Comparison of ENCODE assay signal across 8 cellular contexts in the genomic region with DNA sequence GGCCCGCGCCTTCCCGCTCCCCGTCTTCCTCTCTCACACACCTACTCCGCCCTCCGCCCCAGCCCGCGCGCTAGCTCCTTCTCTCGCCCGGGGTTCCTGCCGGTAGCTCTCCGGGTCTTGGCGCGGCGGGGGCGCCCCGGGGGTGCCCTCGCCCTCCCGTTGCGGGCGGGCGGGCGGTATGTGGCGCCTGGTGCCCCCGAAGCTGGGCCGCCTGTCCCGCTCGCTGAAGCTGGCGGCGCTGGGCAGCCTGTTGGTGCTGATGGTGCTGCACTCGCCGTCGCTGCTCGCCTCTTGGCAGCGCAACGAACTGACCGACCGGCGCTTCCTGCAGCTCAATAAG. TPM values are rescaled to one million over a fixed set of nuclear protein-coding genes. Genes with fewer than 3 reads are reported as not detected.
DNase-seq lines count a peak whose midpoint lies in the region; ATAC-seq and TF ChIP-seq lines count a peak whose summit lies in the region.

No MANE protein-coding gene starts in this region.

- H3K9me3 ChIP-seq in CD4-positive, alpha-beta memory T cell (ENCODE audit: control insufficient read depth in 1 of 2, low read length in 2 of 2) = no peaks in the 10 kb centered on the region
- H3K9me3 ChIP-seq in OCI-LY1 (ENCODE audit: low read length) (no peaks in the 10 kb centered on the region), endocrine pancreas (ENCODE audit: control insufficient read depth, low read length) (no peaks in the 10 kb centered on the region)

- peaks cover 45% of the 10 kb centered on the region for H3K4me1 ChIP-seq in CD4-positive, alpha-beta memory T cell (ENCODE audit: insufficient read depth, low read length)
- H3K4me1 ChIP-seq in OCI-LY1 (ENCODE audit: insufficient read depth, low read length, severe bottlenecking) = peaks cover 45% of the 10 kb centered on the region
- H3K4me1 ChIP-seq in endocrine pancreas (ENCODE audit: control insufficient read depth, insufficient read depth, low read length) = peaks cover 7% of the 10 kb centered on the region

- H3K4me3 ChIP-seq in CD4-positive, alpha-beta memory T cell (ENCODE audit: low read length in 2 of 2) = peak overlapping the region; percentile 45 to 99
- H3K4me3 ChIP-seq in OCI-LY1 (ENCODE audit: low read depth, low read length, poor library complexity, severe bottlenecking) (peak overlapping the region; percentile 77), endocrine pancreas (ENCODE audit: control insufficient read depth, insufficient read depth, low read length) (no peak overlapping the region)

- H3K9me3 Mint-ChIP-seq in CD4-positive, alpha-beta memory T cell = no peaks in the 10 kb centered on the region
- no peaks in the 10 kb centered on the region for H3K9me3 Mint-ChIP-seq in naive thymus-derived CD8-positive, alpha-beta T cell

- no peaks in the 10 kb centered on the region for H3K36me3 ChIP-seq in CD4-positive, alpha-beta memory T cell (ENCODE audit: insufficient read depth, low read length)
- H3K36me3 ChIP-seq in OCI-LY1 (ENCODE audit: insufficient read depth, low read length) (no peaks in the 10 kb centered on the region), endocrine pancreas (ENCODE audit: control insufficient read depth, insufficient read depth, low read length) (no peaks in the 10 kb centered on the region)

- peak overlapping the region; percentile 87 to 100 (median 99) for H3K27ac Mint-ChIP-seq in CD4-positive, alpha-beta memory T cell
- H3K27ac Mint-ChIP-seq in naive thymus-derived CD8-positive, alpha-beta T cell = peak overlapping the region in 9 of 10 donors; percentile 76 to 99 (median 96)

- no peaks in the 10 kb centered on the region for H3F3A ChIP-seq in OCI-LY1 (ENCODE audit: insufficient read depth, low read length)

- POLR2A ChIA-PET in CD4-positive, alpha-beta memory T cell (lab: Charles Lee; ENCODE audit: partially characterized antibody) = interaction anchor here (0.6 to 4.3 kb wide), 24 partner anchors 8 to 1823 kb away, joined by 3 to 78 read pairs (median 4); partner anchors contain the start of genes SLC9A9, TFDP2, TRPC1 and U2SURP
- POLR2A ChIA-PET in naive thymus-derived CD8-positive, alpha-beta T cell (lab: Charles Lee) = interaction anchor here (0.6 to 3.1 kb wide), 15 partner anchors 12 to 1393 kb away, joined by 3 to 22 read pairs (median 4); partner anchors contain the start of genes ATR, CHST2, SLC9A9 and TRPC1

- H3K27me3 ChIP-seq in CD4-positive, alpha-beta memory T cell (ENCODE audit: insufficient read depth, low read length) = no peaks in the 10 kb centered on the region
- H3K27me3 ChIP-seq in OCI-LY1 (ENCODE audit: insufficient read depth, low read length) (no peaks in the 10 kb centered on the region), endocrine pancreas (ENCODE audit: control insufficient read depth, insufficient read depth, low read length) (no peaks in the 10 kb centered on the region)

- no peak overlapping the region for H2AFZ ChIP-seq in OCI-LY1 (ENCODE audit: low read length)

- no peak for DNase-seq in CD4-positive, alpha-beta memory T cell
- peak in 2 of 10 donors; percentile 43 to 72 for DNase-seq in naive thymus-derived CD8-positive, alpha-beta T cell
- no peak for DNase-seq in NCI-H2029 treated with DMSO at 0.1 percent for 48 hours (lab: John Stamatoyannopoulos, UW)
- DNase-seq in glomerular visceral epithelial cell (ENCODE audit: extremely low spot score) = no peak
- DNase-seq in GM19240 (ENCODE audit: insufficient read length, low spot score) = no peak

- H3K4me2 ChIP-seq in OCI-LY1 (ENCODE audit: low read length) = peak overlapping the region; percentile 65

- no peak for TF ChIP-seq CTCF in OCI-LY1 (IDR thresholded peaks at IDR 0.05; ENCODE audit: low read length)

- peaks cover 37% of the 10 kb centered on the region for H3K79me2 ChIP-seq in OCI-LY1 (ENCODE audit: insufficient read depth, low read length)

- CTCF ChIA-PET in CD4-positive, alpha-beta memory T cell (lab: Charles Lee; ENCODE audit: partially characterized antibody) = interaction anchor here (0.9 to 3.5 kb wide), 16 partner anchors 9 to 970 kb away, joined by 3 to 24 read pairs (median 5); partner anchors contain the start of genes SLC9A9 and U2SURP

- peak overlapping the region; percentile 64 for H3K27ac ChIP-seq in CD4-positive, alpha-beta memory T cell (ENCODE audit: low read depth, low read length)
- peak overlapping the region; percentile 88 for H3K27ac ChIP-seq in OCI-LY1 (ENCODE audit: low read depth, low read length, poor library complexity, severe bottlenecking)

- intact Hi-C loops in CD4-positive, alpha-beta memory T cell (cut with micrococcal nuclease) = loop anchor here (1.0 to 10.0 kb wide), 6 partner anchors 855 to 1527 kb away; partner anchors contain the start of genes ATR, CHST2, PLS1 and TRPC1

- peaks cover 0 to 15% of the 10 kb centered on the region in 2 donors for H3K36me3 Mint-ChIP-seq in CD4-positive, alpha-beta memory T cell
- peaks cover 0 to 4% (median 0%) of the 10 kb centered on the region in 3 donors for H3K36me3 Mint-ChIP-seq in naive thymus-derived CD8-positive, alpha-beta T cell

- H3K9me2 ChIP-seq in OCI-LY1 (ENCODE audit: low read depth, low read length) = no peaks in the 10 kb centered on the region

- peaks cover 22 to 54% (median 28%) of the 10 kb centered on the region in 4 donors for H3K4me1 Mint-ChIP-seq in CD4-positive, alpha-beta memory T cell
- H3K4me1 Mint-ChIP-seq in naive thymus-derived CD8-positive, alpha-beta T cell = peaks cover 15 to 46% (median 26%) of the 10 kb centered on the region in 4 donors

- H4K20me1 ChIP-seq in OCI-LY1 (ENCODE audit: insufficient read depth, low read length) = no peaks in the 10 kb centered on the region; the same call in 1 of the 2 replicates

- H3K27me3 Mint-ChIP-seq in CD4-positive, alpha-beta memory T cell = peaks cover 0 to 2% of the 10 kb centered on the region in 2 donors
- H3K27me3 Mint-ChIP-seq in naive thymus-derived CD8-positive, alpha-beta T cell = peaks cover 0 to 5% (median 0%) of the 10 kb centered on the region in 5 donors

- peak in 1 of 2 donors; percentile 17 for ATAC-seq in naive thymus-derived CD8-positive, alpha-beta T cell
- no peak for ATAC-seq in HG03520 (IDR thresholded peaks at IDR 0.05; ENCODE audit: unreplicated experiment)

- H3K9ac ChIP-seq in OCI-LY1 (ENCODE audit: low read length) (peak overlapping the region; percentile 82), endocrine pancreas (ENCODE audit: control insufficient read depth, insufficient read depth, low read length) (peak overlapping the region; percentile 98)

- H3K4me3 Mint-ChIP-seq in CD4-positive, alpha-beta memory T cell = peak overlapping the region; percentile 96 to 100 (median 98)
- H3K4me3 Mint-ChIP-seq in naive thymus-derived CD8-positive, alpha-beta T cell = peak overlapping the region; percentile 89 to 99 (median 97)

RNA-seq across cellular contexts. Expression of gene DIPK2A, which starts 0.5 kb away (rescaled TPM):
- total RNA-seq in CD4-positive, alpha-beta memory T cell = 10 to 100 TPM; 22.0 to 22.8 TPM
- polyA plus RNA-seq in CD4-positive, alpha-beta memory T cell = 1 to 10 TPM; 7.8 to 9.7 TPM
- total RNA-seq in naive thymus-derived CD8-positive, alpha-beta T cell = 10 to 100 TPM; 16.1 to 17.3 TPM
- 1 to 10 TPM; 5.3 to 7.3 (median 5.9) TPM for polyA plus RNA-seq in naive thymus-derived CD8-positive, alpha-beta T cell
